Comparison of ENCODE assay signal across 8 cellular contexts in genomic region chr2:130836501-130837174, GRCh38. TPM values are rescaled to one million over a fixed set of nuclear protein-coding genes. Genes with fewer than 3 reads are reported as not detected.
DNase-seq lines count a peak whose midpoint lies in the region; ATAC-seq and TF ChIP-seq lines count a peak whose summit lies in the region.
"Had no signal": no experiment of that assay in that cellular context is flagged by ENCODE, and none has a peak within 500 bp of the region (broad histone marks: within the 10 kb centered on the region; RNA-seq: fewer than 3 reads in every experiment).

A gene with protein sequence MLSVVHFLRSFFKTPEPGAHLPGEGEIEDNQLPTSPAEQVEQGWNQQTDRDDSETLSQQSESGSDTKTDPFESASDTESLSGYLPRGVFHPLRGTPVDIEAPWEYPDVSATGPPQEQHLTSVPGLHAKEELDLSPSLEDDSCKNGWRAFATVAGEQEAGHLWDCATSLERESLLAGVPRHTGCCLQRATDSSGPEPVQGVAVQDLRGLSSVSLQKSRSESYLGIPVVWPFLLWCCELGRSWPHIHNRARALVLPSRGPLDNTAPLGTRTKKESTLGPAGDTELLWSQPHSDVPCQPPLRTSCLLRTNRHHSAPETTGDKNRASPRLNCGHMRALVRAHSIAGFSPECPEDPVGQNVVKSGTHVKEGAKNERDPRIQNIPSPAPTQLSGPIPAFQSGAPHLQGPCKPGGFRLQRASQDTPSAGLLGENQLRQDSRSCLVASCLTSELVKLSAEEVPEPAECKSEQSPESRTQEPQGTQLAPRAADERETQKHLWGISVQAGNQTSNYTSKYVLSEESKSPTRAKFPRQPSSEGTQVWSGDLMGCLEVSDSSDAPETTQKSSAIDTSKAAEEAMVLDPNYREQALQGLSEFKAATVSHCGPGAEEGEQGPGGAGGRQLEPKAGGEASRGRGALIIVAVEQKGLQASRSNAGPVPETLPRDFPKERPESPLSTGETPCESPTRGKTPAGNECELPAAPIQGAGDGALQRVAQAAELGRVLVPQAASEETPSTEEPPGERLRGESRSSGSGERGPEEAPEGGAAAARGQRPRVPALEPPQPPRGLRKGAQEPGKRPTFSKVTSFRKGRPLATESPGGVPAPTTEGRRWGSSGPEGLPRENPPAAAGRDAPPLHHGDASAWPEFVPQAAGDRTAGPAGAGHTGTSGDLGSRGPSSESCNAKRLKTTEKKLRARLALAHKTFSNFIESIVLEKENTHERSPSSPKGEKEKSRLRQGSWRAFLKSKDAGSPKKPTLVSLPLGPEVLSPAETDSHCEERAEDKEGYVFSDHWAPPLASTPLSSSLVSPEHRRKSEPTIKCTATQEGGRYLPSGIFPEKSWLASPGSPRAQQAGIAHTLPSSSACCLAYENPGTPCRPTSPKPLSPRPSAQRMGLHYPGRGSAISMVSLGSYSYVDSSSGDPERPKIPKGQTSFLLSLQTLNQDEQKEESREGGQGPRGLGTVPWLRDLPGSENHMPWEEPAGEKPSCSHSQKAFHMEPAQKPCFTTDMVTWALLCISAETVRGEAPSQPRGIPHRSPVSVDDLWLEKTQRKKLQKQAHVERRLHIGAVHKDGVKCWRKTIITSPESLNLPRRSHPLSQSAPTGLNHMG (N-terminal part only) (plus strand): TSS chr2:130836914. CDS start chr2:130836954, 40 bp downstream.

- no peaks in the 10 kb centered on the region for H3K9me3 Mint-ChIP-seq in activated CD8-positive, alpha-beta T cell treated with anti-CD3 and anti-CD28 coated beads for 36 hours
- H3K9me3 Mint-ChIP-seq in HFFc6: no peaks in the 10 kb centered on the region; the same call in 1 of the 2 replicates
- H3K9me3 Mint-ChIP-seq: T-helper 1 cell treated with Interleukin-12 subunit alpha and Interleukin-12 subunit beta and Interleukin-4 antibody, amounts not matched to agents 30 μg/mL and 1 μg/mL, for 36 hours had no signal

- H3K36me3 Mint-ChIP-seq in activated CD8-positive, alpha-beta T cell treated with anti-CD3 and anti-CD28 coated beads for 36 hours (ENCODE audit: low read depth): no peaks in the 10 kb centered on the region
- no peaks in the 10 kb centered on the region for H3K36me3 Mint-ChIP-seq in HFFc6 (ENCODE audit: low read depth)

- no peak within 1 kb of the TSS for H3K27ac Mint-ChIP-seq in activated CD8-positive, alpha-beta T cell treated with anti-CD3 and anti-CD28 coated beads for 36 hours
- H3K27ac Mint-ChIP-seq in HFFc6: no peak within 1 kb of the TSS
- H3K27ac Mint-ChIP-seq: T-helper 1 cell treated with Interleukin-12 subunit alpha and Interleukin-12 subunit beta and Interleukin-4 antibody, amounts not matched to agents 30 μg/mL and 1 μg/mL, for 36 hours had no signal

- peaks cover 41% of the 10 kb centered on the region for H3K27me3 Mint-ChIP-seq in activated CD8-positive, alpha-beta T cell treated with anti-CD3 and anti-CD28 coated beads for 36 hours
- peaks cover 17% of the 10 kb centered on the region for H3K27me3 Mint-ChIP-seq in HFFc6 (ENCODE audit: insufficient read depth)

- peak within 1 kb of the TSS; percentile 48 for H3K4me3 ChIP-seq in retinal pigment epithelial cell (ENCODE audit: low read length)

- no peaks in the 10 kb centered on the region for H3K4me1 Mint-ChIP-seq in activated CD8-positive, alpha-beta T cell treated with anti-CD3 and anti-CD28 coated beads for 36 hours (ENCODE audit: low read depth)
- H3K4me1 Mint-ChIP-seq in HFFc6 (ENCODE audit: low read depth): no peaks in the 10 kb centered on the region

- POLR2A ChIA-PET in activated CD8-positive, alpha-beta T cell treated with anti-CD3 and anti-CD28 coated beads for 36 hours (lab: Charles Lee): no interaction called here

- peak; percentile 70 for DNase-seq in GM10266 (ENCODE audit: extremely low spot score)
- DNase-seq in activated CD8-positive, alpha-beta T cell treated with anti-CD3 and anti-CD28 coated beads for 36 hours: peak; percentile 44
- DNase-seq in left cardiac atrium: no peak
- DNase-seq in retinal pigment epithelial cell (ENCODE audit: low read depth): no peak
- no peak for DNase-seq in HCEC 1CT
- no peak for DNase-seq in HFFc6

- CTCF ChIA-PET in activated CD8-positive, alpha-beta T cell treated with anti-CD3 and anti-CD28 coated beads for 36 hours (lab: Charles Lee): interaction anchor here (0.9 to 1.3 kb wide), 2 partner anchors 37 to 38 kb away, joined by 3 to 4 read pairs; no protein-coding TSS in a partner anchor

- no peak for TF ChIP-seq CTCF in GM10266 (IDR thresholded peaks at IDR 0.05; ENCODE audit: control insufficient read depth, insufficient read depth, low read depth, missing control alignments)
- TF ChIP-seq CTCF in activated CD8-positive, alpha-beta T cell treated with anti-CD3 and anti-CD28 coated beads for 36 hours (IDR thresholded peaks at IDR 0.05): no peak
- no peak for TF ChIP-seq CTCF in retinal pigment epithelial cell (conservative IDR thresholded peaks at IDR 0.05; ENCODE audit: low read depth, low read length)
- TF ChIP-seq CTCF in HFFc6 (IDR thresholded peaks at IDR 0.05): no peak

- intact Hi-C loops in activated CD8-positive, alpha-beta T cell treated with anti-CD3 and anti-CD28 coated beads for 36 hours (cut with micrococcal nuclease): no loop called here
- intact Hi-C loops in left cardiac atrium (cut with DNase I): no loop called here

- no peak within 1 kb of the TSS for H3K4me3 Mint-ChIP-seq in activated CD8-positive, alpha-beta T cell treated with anti-CD3 and anti-CD28 coated beads for 36 hours
- H3K4me3 Mint-ChIP-seq in HFFc6: no peak within 1 kb of the TSS
- H3K4me3 Mint-ChIP-seq: T-helper 1 cell treated with Interleukin-12 subunit alpha and Interleukin-12 subunit beta and Interleukin-4 antibody, amounts not matched to agents 30 μg/mL and 1 μg/mL, for 36 hours had no signal

- ATAC-seq in HG02885 (IDR thresholded peaks at IDR 0.05; ENCODE audit: poor library complexity, unreplicated experiment) (peak; percentile 50), left cardiac atrium (peak; percentile 35 to 75)
- ATAC-seq in activated CD8-positive, alpha-beta T cell treated with anti-CD3 and anti-CD28 coated beads for 36 hours: peak; percentile 66

RNA-seq across cellular contexts. Expression of the gene that starts here (rescaled TPM):
- total RNA-seq in activated CD8-positive, alpha-beta T cell treated with anti-CD3 and anti-CD28 coated beads for 36 hours: 1 to 10 TPM; 4.2 to 4.3 TPM
- 1 to 10 TPM; 3.9 to 8.3 TPM for total RNA-seq in left cardiac atrium
- 1 to 10 TPM in 5 of 6 experiments, under 1 TPM in 1; 0.94 to 2.2 (median 1.4) TPM for total RNA-seq in HFFc6 (2021; fragmentation: NEBNext Ultra II Directional; extraction: Animal tissue kit (Norgen Biotek cat#: 25700))

Comparison
In these comparisons a context has a peak if more than half of its experiments do, and no peak if none do; other contexts are left out.
1. DNase-seq: peak in GM10266 (single experiment) and activated CD8-positive, alpha-beta T cell treated with anti-CD3 and anti-CD28 coated beads for 36 hours (single experiment); none in left cardiac atrium (single experiment), retinal pigment epithelial cell (single experiment), HCEC 1CT (single experiment) and HFFc6 (single experiment).
2. Peak in every context shown above with its lines, with median percentiles within 50 percentile points of each other: ATAC-seq.